2 cellular contexts compared by ENCODE assay signal in the genomic region with DNA sequence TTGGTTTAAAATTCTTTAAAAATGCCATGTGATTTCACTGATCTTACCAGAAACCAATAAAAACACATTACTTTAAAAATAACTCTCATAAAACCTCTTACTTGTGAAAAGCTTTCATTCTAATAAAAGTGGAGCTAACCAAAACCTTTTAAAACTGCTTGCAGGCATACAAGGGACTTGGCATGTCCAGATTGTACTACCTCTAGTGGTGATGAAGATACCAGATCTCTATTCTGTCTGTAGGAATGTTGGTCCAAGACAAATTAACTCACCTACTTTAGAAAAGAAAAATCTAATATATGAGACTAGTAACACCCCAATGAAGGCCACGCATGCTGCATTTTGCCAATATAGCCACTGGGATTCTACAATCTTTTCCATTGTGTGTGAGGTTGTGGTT.
TF ChIP-seq lines count a peak whose summit lies in the region.

No MANE protein-coding gene starts in this region.

TF ChIP-seq in liver, 16 proteins besides CTCF, POLR2A, EP300 and RAD21 (continued from another document):
- TF ChIP-seq, protein P1, sequence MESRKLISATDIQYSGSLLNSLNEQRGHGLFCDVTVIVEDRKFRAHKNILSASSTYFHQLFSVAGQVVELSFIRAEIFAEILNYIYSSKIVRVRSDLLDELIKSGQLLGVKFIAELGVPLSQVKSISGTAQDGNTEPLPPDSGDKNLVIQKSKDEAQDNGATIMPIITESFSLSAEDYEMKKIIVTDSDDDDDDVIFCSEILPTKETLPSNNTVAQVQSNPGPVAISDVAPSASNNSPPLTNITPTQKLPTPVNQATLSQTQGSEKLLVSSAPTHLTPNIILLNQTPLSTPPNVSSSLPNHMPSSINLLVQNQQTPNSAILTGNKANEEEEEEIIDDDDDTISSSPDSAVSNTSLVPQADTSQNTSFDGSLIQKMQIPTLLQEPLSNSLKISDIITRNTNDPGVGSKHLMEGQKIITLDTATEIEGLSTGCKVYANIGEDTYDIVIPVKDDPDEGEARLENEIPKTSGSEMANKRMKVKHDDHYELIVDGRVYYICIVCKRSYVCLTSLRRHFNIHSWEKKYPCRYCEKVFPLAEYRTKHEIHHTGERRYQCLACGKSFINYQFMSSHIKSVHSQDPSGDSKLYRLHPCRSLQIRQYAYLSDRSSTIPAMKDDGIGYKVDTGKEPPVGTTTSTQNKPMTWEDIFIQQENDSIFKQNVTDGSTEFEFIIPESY (IDR thresholded peaks at IDR 0.05): no peak
- TF ChIP-seq, protein P2, sequence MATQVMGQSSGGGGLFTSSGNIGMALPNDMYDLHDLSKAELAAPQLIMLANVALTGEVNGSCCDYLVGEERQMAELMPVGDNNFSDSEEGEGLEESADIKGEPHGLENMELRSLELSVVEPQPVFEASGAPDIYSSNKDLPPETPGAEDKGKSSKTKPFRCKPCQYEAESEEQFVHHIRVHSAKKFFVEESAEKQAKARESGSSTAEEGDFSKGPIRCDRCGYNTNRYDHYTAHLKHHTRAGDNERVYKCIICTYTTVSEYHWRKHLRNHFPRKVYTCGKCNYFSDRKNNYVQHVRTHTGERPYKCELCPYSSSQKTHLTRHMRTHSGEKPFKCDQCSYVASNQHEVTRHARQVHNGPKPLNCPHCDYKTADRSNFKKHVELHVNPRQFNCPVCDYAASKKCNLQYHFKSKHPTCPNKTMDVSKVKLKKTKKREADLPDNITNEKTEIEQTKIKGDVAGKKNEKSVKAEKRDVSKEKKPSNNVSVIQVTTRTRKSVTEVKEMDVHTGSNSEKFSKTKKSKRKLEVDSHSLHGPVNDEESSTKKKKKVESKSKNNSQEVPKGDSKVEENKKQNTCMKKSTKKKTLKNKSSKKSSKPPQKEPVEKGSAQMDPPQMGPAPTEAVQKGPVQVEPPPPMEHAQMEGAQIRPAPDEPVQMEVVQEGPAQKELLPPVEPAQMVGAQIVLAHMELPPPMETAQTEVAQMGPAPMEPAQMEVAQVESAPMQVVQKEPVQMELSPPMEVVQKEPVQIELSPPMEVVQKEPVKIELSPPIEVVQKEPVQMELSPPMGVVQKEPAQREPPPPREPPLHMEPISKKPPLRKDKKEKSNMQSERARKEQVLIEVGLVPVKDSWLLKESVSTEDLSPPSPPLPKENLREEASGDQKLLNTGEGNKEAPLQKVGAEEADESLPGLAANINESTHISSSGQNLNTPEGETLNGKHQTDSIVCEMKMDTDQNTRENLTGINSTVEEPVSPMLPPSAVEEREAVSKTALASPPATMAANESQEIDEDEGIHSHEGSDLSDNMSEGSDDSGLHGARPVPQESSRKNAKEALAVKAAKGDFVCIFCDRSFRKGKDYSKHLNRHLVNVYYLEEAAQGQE (IDR thresholded peaks at IDR 0.05): no peak

TF ChIP-seq in HepG2, 621 proteins besides CTCF, POLR2A, EP300 and RAD21 (continued from another document):
- no peak for TF ChIP-seq ZNF496 (CRISPR knock-in tag; IDR thresholded peaks at IDR 0.05; ENCODE audit: insufficient replicate concordance)
- TF ChIP-seq SNAI1 (CRISPR knock-in tag; IDR thresholded peaks at IDR 0.05; ENCODE audit: borderline replicate concordance): no peak
- TF ChIP-seq ZNF660 (CRISPR knock-in tag; IDR thresholded peaks at IDR 0.05; ENCODE audit: borderline replicate concordance, low read depth): no peak
- TF ChIP-seq, protein P3, sequence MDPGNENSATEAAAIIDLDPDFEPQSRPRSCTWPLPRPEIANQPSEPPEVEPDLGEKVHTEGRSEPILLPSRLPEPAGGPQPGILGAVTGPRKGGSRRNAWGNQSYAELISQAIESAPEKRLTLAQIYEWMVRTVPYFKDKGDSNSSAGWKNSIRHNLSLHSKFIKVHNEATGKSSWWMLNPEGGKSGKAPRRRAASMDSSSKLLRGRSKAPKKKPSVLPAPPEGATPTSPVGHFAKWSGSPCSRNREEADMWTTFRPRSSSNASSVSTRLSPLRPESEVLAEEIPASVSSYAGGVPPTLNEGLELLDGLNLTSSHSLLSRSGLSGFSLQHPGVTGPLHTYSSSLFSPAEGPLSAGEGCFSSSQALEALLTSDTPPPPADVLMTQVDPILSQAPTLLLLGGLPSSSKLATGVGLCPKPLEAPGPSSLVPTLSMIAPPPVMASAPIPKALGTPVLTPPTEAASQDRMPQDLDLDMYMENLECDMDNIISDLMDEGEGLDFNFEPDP (CRISPR knock-in tag; conservative IDR thresholded peaks at IDR 0.05): no peak
- TF ChIP-seq ARID2 (CRISPR knock-in tag; IDR thresholded peaks at IDR 0.05; ENCODE audit: borderline replicate concordance): no peak
- TF ChIP-seq, protein P4, sequence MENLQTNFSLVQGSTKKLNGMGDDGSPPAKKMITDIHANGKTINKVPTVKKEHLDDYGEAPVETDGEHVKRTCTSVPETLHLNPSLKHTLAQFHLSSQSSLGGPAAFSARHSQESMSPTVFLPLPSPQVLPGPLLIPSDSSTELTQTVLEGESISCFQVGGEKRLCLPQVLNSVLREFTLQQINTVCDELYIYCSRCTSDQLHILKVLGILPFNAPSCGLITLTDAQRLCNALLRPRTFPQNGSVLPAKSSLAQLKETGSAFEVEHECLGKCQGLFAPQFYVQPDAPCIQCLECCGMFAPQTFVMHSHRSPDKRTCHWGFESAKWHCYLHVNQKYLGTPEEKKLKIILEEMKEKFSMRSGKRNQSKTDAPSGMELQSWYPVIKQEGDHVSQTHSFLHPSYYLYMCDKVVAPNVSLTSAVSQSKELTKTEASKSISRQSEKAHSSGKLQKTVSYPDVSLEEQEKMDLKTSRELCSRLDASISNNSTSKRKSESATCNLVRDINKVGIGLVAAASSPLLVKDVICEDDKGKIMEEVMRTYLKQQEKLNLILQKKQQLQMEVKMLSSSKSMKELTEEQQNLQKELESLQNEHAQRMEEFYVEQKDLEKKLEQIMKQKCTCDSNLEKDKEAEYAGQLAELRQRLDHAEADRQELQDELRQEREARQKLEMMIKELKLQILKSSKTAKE (CRISPR knock-in tag; IDR thresholded peaks at IDR 0.05; ENCODE audit: borderline replicate concordance): no peak
- TF ChIP-seq RXRB (CRISPR knock-in tag; IDR thresholded peaks at IDR 0.05; ENCODE audit: borderline replicate concordance): no peak
- TF ChIP-seq, protein P2 (IDR thresholded peaks at IDR 0.05; ENCODE audit: borderline replicate concordance in 1 of 2, low read depth in 1 of 2, low read length in 2 of 2): no peak
- TF ChIP-seq RNF2 (conservative IDR thresholded peaks at IDR 0.05; ENCODE audit: low read depth): no peak
